In genomic region chr19:14371321-14371821, GRCh38 we compare ENCODE assay signal across 15 cellular contexts. TPM values are rescaled to one million over a fixed set of nuclear protein-coding genes. Genes with fewer than 3 reads are reported as not detected.
A peak's percentile ranks its signal among the peaks of the same experiment; 100 is the strongest.
DNase-seq lines count a peak whose midpoint lies in the region; ATAC-seq lines count a peak whose summit lies in the region.
"Had no signal": no experiment of that assay in that cellular context is flagged by ENCODE, and none has a peak within 500 bp of the region (broad histone marks: within the 10 kb centered on the region; RNA-seq: fewer than 3 reads in every experiment).

No MANE protein-coding gene starts in this region.

- no peak overlapping the region for H4K91ac ChIP-seq in trophoblast cell (ENCODE audit: low read depth, low read length)

- no peak overlapping the region for H3K14ac ChIP-seq in trophoblast cell (ENCODE audit: low read length)

- H3K79me2 ChIP-seq in trophoblast cell (ENCODE audit: control insufficient read depth, insufficient read depth, low read length, poor library complexity), result no peaks in the 10 kb centered on the region

- CTCF ChIA-PET in CD8-positive, alpha-beta memory T cell (lab: Charles Lee), result interaction anchor here (13.1 kb wide), 1 partner anchor 11 kb away, joined by 186 read pairs; the partner anchor contains the start of gene ADGRE5

- H3K4me2 ChIP-seq in BLaER1 treated with 17β-estradiol and CSF1 and Interleukin-3, amounts not matched to agents 10 nM and 100 nM, result peak overlapping the region; percentile 79 to 96 (median 93)
- H3K4me2 ChIP-seq in trophoblast cell (ENCODE audit: low read length), result no peak overlapping the region

- peak overlapping the region in 10 of 11 experiments; percentile 79 to 88 (median 84); a peak in 17 of 22 replicates for H3K27ac ChIP-seq in BLaER1 treated with 17β-estradiol and CSF1 and Interleukin-3, amounts not matched to agents 10 nM and 100 nM
- peak overlapping the region; percentile 100 for H3K27ac ChIP-seq in CD8-positive, alpha-beta memory T cell (ENCODE audit: low read depth, low read length)
- no peak overlapping the region for H3K27ac ChIP-seq in trophoblast cell (ENCODE audit: low read depth, low read length)

- H3K4me3 ChIP-seq in BLaER1 treated with 17β-estradiol and CSF1 and Interleukin-3, amounts not matched to agents 10 nM and 100 nM, result peak overlapping the region in 4 of 10 experiments; percentile 46 to 63 (median 46); a peak in 3 of 20 replicates
- H3K4me3 ChIP-seq in CD8-positive, alpha-beta memory T cell (ENCODE audit: low read length), result no peak overlapping the region
- no peak overlapping the region for H3K4me3 ChIP-seq in trophoblast cell (ENCODE audit: low read depth, low read length)

- H4K20me1 ChIP-seq in BLaER1 treated with 17β-estradiol and CSF1 and Interleukin-3, amounts not matched to agents 10 nM and 100 nM, result no peaks in the 10 kb centered on the region

- no peaks in the 10 kb centered on the region for H3K9me3 ChIP-seq in BLaER1 treated with 17β-estradiol and CSF1 and Interleukin-3, amounts not matched to agents 10 nM and 100 nM (replicated peaks in 1 of 11)
- no peaks in the 10 kb centered on the region for H3K9me3 ChIP-seq in CD8-positive, alpha-beta memory T cell (ENCODE audit: low read length)
- H3K9me3 ChIP-seq in trophoblast cell (ENCODE audit: insufficient read depth, low read depth, low read length), result no peaks in the 10 kb centered on the region

- no peak overlapping the region for H2AFZ ChIP-seq in trophoblast cell (ENCODE audit: insufficient read depth, low read length, poor library complexity)

- H3K36me3 ChIP-seq in BLaER1 treated with 17β-estradiol and CSF1 and Interleukin-3, amounts not matched to agents 10 nM and 100 nM, result no peaks in the 10 kb centered on the region
- no peaks in the 10 kb centered on the region for H3K36me3 ChIP-seq in CD8-positive, alpha-beta memory T cell (ENCODE audit: insufficient read depth, low read length)
- no peaks in the 10 kb centered on the region for H3K36me3 ChIP-seq in trophoblast cell (ENCODE audit: control insufficient read depth in 1 of 2, insufficient read depth in 2 of 2, low read length in 2 of 2)

- H4K8ac ChIP-seq in trophoblast cell (ENCODE audit: low read depth, low read length), result no peak overlapping the region

- H3K4me1 ChIP-seq in BLaER1 treated with 17β-estradiol and CSF1 and Interleukin-3, amounts not matched to agents 10 nM and 100 nM, result peaks cover 96 to 100% (median 99%) of the 10 kb centered on the region in 10 experiments
- H3K4me1 ChIP-seq in CD8-positive, alpha-beta memory T cell (ENCODE audit: insufficient read depth, low read length), result peaks cover 97% of the 10 kb centered on the region
- no peaks in the 10 kb centered on the region for H3K4me1 ChIP-seq in trophoblast cell (ENCODE audit: control insufficient read depth in 1 of 2, insufficient read depth in 2 of 2, low read length in 2 of 2)

- H3K9me3 Mint-ChIP-seq in CD8-positive, alpha-beta memory T cell, result no peaks in the 10 kb centered on the region
- no peaks in the 10 kb centered on the region for H3K9me3 Mint-ChIP-seq in activated naive CD8-positive, alpha-beta T cell treated with anti-CD3 and anti-CD28 coated beads, Interleukin-2, amount 10 ng/mL, durations not matched to agents 7 days and 5 days
- no peaks in the 10 kb centered on the region for H3K9me3 Mint-ChIP-seq in naive thymus-derived CD8-positive, alpha-beta T cell
- H3K9me3 Mint-ChIP-seq: endodermal cell had no signal

- H2BK5ac ChIP-seq in trophoblast cell (ENCODE audit: low read depth, low read length, poor library complexity), result no peak overlapping the region

- H3K9ac ChIP-seq in BLaER1 treated with 17β-estradiol and CSF1 and Interleukin-3, amounts not matched to agents 10 nM and 100 nM, result peak overlapping the region in 5 of 11 experiments; percentile 76 to 80 (median 77); a peak in 8 of 22 replicates
- no peak overlapping the region for H3K9ac ChIP-seq in trophoblast cell (ENCODE audit: low read length)

- no peaks in the 10 kb centered on the region for H3K27me3 ChIP-seq in BLaER1 treated with 17β-estradiol and CSF1 and Interleukin-3, amounts not matched to agents 10 nM and 100 nM
- H3K27me3 ChIP-seq in CD8-positive, alpha-beta memory T cell (ENCODE audit: insufficient read depth, low read length, poor library complexity, severe bottlenecking), result no peaks in the 10 kb centered on the region
- no peaks in the 10 kb centered on the region for H3K27me3 ChIP-seq in trophoblast cell (ENCODE audit: insufficient read depth, low read length)

- H4K12ac ChIP-seq in trophoblast cell (ENCODE audit: low read depth, low read length), result no peak overlapping the region

- POLR2A ChIA-PET in CD8-positive, alpha-beta memory T cell (lab: Charles Lee), result interaction anchor here (0.6 to 3.3 kb wide), 5 partner anchors 10 to 47 kb away, joined by 6 to 46 read pairs (median 8); partner anchors contain the start of gene ADGRE5
- POLR2A ChIA-PET in activated naive CD8-positive, alpha-beta T cell treated with anti-CD3 and anti-CD28 coated beads, Interleukin-2, amount 10 ng/mL, durations not matched to agents 7 days and 5 days (lab: Charles Lee), result interaction anchor here (1.0 to 19.3 kb wide), 2 partner anchors 12 to 48 kb away, joined by 3 to 747 read pairs; partner anchors contain the start of genes ADGRE5 and DDX39A
- POLR2A ChIA-PET in naive thymus-derived CD8-positive, alpha-beta T cell (lab: Charles Lee), result interaction anchor here (0.7 to 13.6 kb wide), 3 partner anchors 8 to 17 kb away, joined by 3 to 360 read pairs (median 9); partner anchors contain the start of gene ADGRE5

- H3K4me3 Mint-ChIP-seq in CD8-positive, alpha-beta memory T cell, result peak overlapping the region; percentile 41 to 79 (median 75)
- peak overlapping the region; percentile 79 for H3K4me3 Mint-ChIP-seq in activated naive CD8-positive, alpha-beta T cell treated with anti-CD3 and anti-CD28 coated beads, Interleukin-2, amount 10 ng/mL, durations not matched to agents 7 days and 5 days
- peak overlapping the region; percentile 19 to 83 (median 73) for H3K4me3 Mint-ChIP-seq in naive thymus-derived CD8-positive, alpha-beta T cell
- H3K4me3 Mint-ChIP-seq: endodermal cell had no signal

- H3K79me1 ChIP-seq in trophoblast cell (ENCODE audit: low read length), result no peaks in the 10 kb centered on the region

- no peak overlapping the region for H2AK5ac ChIP-seq in trophoblast cell (ENCODE audit: low read length)

- peaks cover 73 to 90% (median 80%) of the 10 kb centered on the region in 3 donors for H3K4me1 Mint-ChIP-seq in CD8-positive, alpha-beta memory T cell
- H3K4me1 Mint-ChIP-seq in activated naive CD8-positive, alpha-beta T cell treated with anti-CD3 and anti-CD28 coated beads, Interleukin-2, amount 10 ng/mL, durations not matched to agents 7 days and 5 days, result peaks cover 58% of the 10 kb centered on the region
- H3K4me1 Mint-ChIP-seq in naive thymus-derived CD8-positive, alpha-beta T cell, result peaks cover 28 to 90% (median 75%) of the 10 kb centered on the region in 4 donors

- no peak overlapping the region for H3K18ac ChIP-seq in trophoblast cell (ENCODE audit: low read length)

- H3K4ac ChIP-seq in trophoblast cell (ENCODE audit: low read depth, low read length), result no peak overlapping the region

- ATAC-seq in activated naive CD8-positive, alpha-beta T cell treated with anti-CD3 and anti-CD28 coated beads, Interleukin-2, amount 10 ng/mL, durations not matched to agents 7 days and 5 days (ENCODE audit: low read depth), result no peak
- no peak for ATAC-seq in naive thymus-derived CD8-positive, alpha-beta T cell
- ATAC-seq in HG02678 (IDR thresholded peaks at IDR 0.05; ENCODE audit: unreplicated experiment), result no peak
- ATAC-seq in GM21515 (IDR thresholded peaks at IDR 0.05; ENCODE audit: unreplicated experiment), result no peak
- ATAC-seq: Right ventricle myocardium inferior had no signal

- H3K27me3 Mint-ChIP-seq in CD8-positive, alpha-beta memory T cell, result peaks cover 0 to 14% of the 10 kb centered on the region in 2 donors
- no peaks in the 10 kb centered on the region for H3K27me3 Mint-ChIP-seq in activated naive CD8-positive, alpha-beta T cell treated with anti-CD3 and anti-CD28 coated beads, Interleukin-2, amount 10 ng/mL, durations not matched to agents 7 days and 5 days
- H3K27me3 Mint-ChIP-seq in naive thymus-derived CD8-positive, alpha-beta T cell, result no peaks in the 10 kb centered on the region
- H3K27me3 Mint-ChIP-seq: progenitor cell of endocrine pancreas had no signal

- DNase-seq in CD8-positive, alpha-beta memory T cell, result no peak
- DNase-seq in activated naive CD8-positive, alpha-beta T cell treated with anti-CD3 and anti-CD28 coated beads, Interleukin-2, amount 10 ng/mL, durations not matched to agents 7 days and 5 days, result no peak
- DNase-seq in naive thymus-derived CD8-positive, alpha-beta T cell, result no peak
- no peak for DNase-seq in HK-2 (ENCODE audit: unreplicated experiment)
- DNase-seq in trophoblast cell, result no peak
- DNase-seq: C1 segment of cervical spinal cord, endodermal cell, Kasumi-1, NCI-H187 treated with DMSO at 0.1 percent for 48 hours, NCI-H69 had no signal

- no peak overlapping the region for H3K23ac ChIP-seq in trophoblast cell (ENCODE audit: low read length)

- H3K36me3 Mint-ChIP-seq in CD8-positive, alpha-beta memory T cell, result peaks cover 0 to 3% (median 0%) of the 10 kb centered on the region in 3 donors
- peaks cover 1% of the 10 kb centered on the region for H3K36me3 Mint-ChIP-seq in activated naive CD8-positive, alpha-beta T cell treated with anti-CD3 and anti-CD28 coated beads, Interleukin-2, amount 10 ng/mL, durations not matched to agents 7 days and 5 days
- H3K36me3 Mint-ChIP-seq in naive thymus-derived CD8-positive, alpha-beta T cell, result no peaks in the 10 kb centered on the region

- WGBS in trophoblast cell (ENCODE audit: extremely low coverage, insufficient coverage, insufficient read length), result no CpG with 5 or more reads among the region's 9 CpGs

- no peak overlapping the region for H2BK120ac ChIP-seq in trophoblast cell (ENCODE audit: insufficient read depth, low read length, poor library complexity)

- no peak overlapping the region for H2BK12ac ChIP-seq in trophoblast cell (ENCODE audit: low read length)

- H3K27ac Mint-ChIP-seq in CD8-positive, alpha-beta memory T cell, result peak overlapping the region; percentile 85 to 100 (median 98)
- H3K27ac Mint-ChIP-seq in activated naive CD8-positive, alpha-beta T cell treated with anti-CD3 and anti-CD28 coated beads, Interleukin-2, amount 10 ng/mL, durations not matched to agents 7 days and 5 days, result peak overlapping the region; percentile 91
- peak overlapping the region; percentile 89 to 100 (median 99) for H3K27ac Mint-ChIP-seq in naive thymus-derived CD8-positive, alpha-beta T cell
- H3K27ac Mint-ChIP-seq: endodermal cell, progenitor cell of endocrine pancreas had no signal

RNA-seq across cellular contexts. Expression of gene ADGRE5, which starts 9.9 kb away (rescaled TPM):
- total RNA-seq in CD8-positive, alpha-beta memory T cell, result 100 to 1,000 TPM; 231 to 233 TPM
- polyA plus RNA-seq in CD8-positive, alpha-beta memory T cell, result 311 TPM
- total RNA-seq in activated naive CD8-positive, alpha-beta T cell treated with anti-CD3 and anti-CD28 coated beads, Interleukin-2, amount 10 ng/mL, durations not matched to agents 7 days and 5 days, result 100 to 1,000 TPM; 304 to 315 TPM
- total RNA-seq in naive thymus-derived CD8-positive, alpha-beta T cell, result 100 to 1,000 TPM; 112 to 116 TPM
- polyA plus RNA-seq in naive thymus-derived CD8-positive, alpha-beta T cell, result 100 to 1,000 TPM; 122 to 164 (median 158) TPM
- 6.7 and 7.6 TPM in 2 replicates for polyA plus RNA-seq in trophoblast cell (2013)

RNA-seq across cellular contexts. Expression of gene DDX39A, which starts 47.8 kb away (rescaled TPM):
- total RNA-seq in CD8-positive, alpha-beta memory T cell, result 100 to 1,000 TPM; 298 to 302 TPM
- polyA plus RNA-seq in CD8-positive, alpha-beta memory T cell, result 110 TPM
- total RNA-seq in activated naive CD8-positive, alpha-beta T cell treated with anti-CD3 and anti-CD28 coated beads, Interleukin-2, amount 10 ng/mL, durations not matched to agents 7 days and 5 days, result 100 to 1,000 TPM; 192 to 202 TPM
- 100 to 1,000 TPM; 158 to 165 TPM for total RNA-seq in naive thymus-derived CD8-positive, alpha-beta T cell
- polyA plus RNA-seq in naive thymus-derived CD8-positive, alpha-beta T cell, result 100 to 1,000 TPM in 2 of 3 donors, 10 to 100 TPM in 1; 96.0 to 136 (median 106) TPM
- polyA plus RNA-seq in trophoblast cell (2013), result 80.7 and 85.8 TPM in 2 replicates
